In genomic region chr7:151716339-151716722, GRCh38 we compare ENCODE assay signal across 1 cellular context.
TF ChIP-seq lines count a peak whose summit lies in the region.

No MANE protein-coding gene starts in this region.

TF ChIP-seq in liver, 16 proteins besides CTCF, POLR2A, EP300 and RAD21 (continued from another document):
- no peak for TF ChIP-seq ZBTB33 (IDR thresholded peaks at IDR 0.05)
